In the genomic region with DNA sequence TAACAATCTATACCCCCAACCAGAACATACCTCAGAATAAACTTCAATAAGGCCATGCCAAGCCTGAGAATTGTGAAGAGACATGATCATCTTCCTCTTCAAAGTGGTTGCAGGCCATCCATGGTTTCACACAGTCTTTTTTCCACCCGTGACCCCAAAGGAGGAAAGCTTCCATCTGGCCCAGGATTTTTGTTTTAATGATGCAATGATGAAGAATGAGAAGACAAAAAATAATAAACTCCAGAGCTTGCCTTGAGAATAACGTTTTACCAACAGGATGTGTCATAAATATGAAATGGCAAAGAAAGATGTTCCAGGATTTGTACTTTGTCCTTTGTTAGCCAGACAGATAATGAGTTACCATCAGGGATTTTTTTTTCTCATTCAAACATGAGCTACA, we compare ENCODE assay signal across 15 cellular contexts.
"Had no signal": no experiment of that assay in that cellular context is flagged by ENCODE, and none has a peak within 500 bp of the region (broad histone marks: within the 10 kb centered on the region; RNA-seq: fewer than 3 reads in every experiment).

No MANE protein-coding gene starts in this region.

- H3K9me3 ChIP-seq: ovary, right lobe of liver had no signal

- ATAC-seq: activated CD4-positive, CD25-positive, alpha-beta regulatory T cell treated with anti-CD3 and anti-CD28 coated beads, Interleukin-2, amount 50 U/mL, for 24 hours; activated T-cell treated with anti-CD3 and anti-CD28 coated beads, Interleukin-2, amount 50 U/mL, for 4 hours; left ventricle myocardium superior; right lobe of liver; stimulated activated memory B cell treated with anti-CD40 and anti-IgM and Interleukin-4, amounts not matched to agents 10 μg/mL and 1 μg/mL and 100 μg/mL, for 72 hours had no signal

- H3K36me3 ChIP-seq: brain microvascular endothelial cell, ovary, right lobe of liver had no signal

- DNase-seq: activated CD4-positive, alpha-beta T cell treated with anti-CD3 and anti-CD28 coated beads, Interleukin-2, amount 50 U/mL, for 1 hour; activated CD8-positive, alpha-beta memory T cell treated with anti-CD3 and anti-CD28 coated beads, Interleukin-2, amount 50 U/mL, for 4 hours; activated naive CD4-positive, alpha-beta T cell treated with anti-CD3 and anti-CD28 coated beads for 36 hours; activated T-cell treated with anti-CD3 and anti-CD28 coated beads, Interleukin-2, amount 50 U/mL, for 4 hours; anterior cingulate cortex; brain microvascular endothelial cell; central memory CD4-positive, alpha-beta T cell; dorsolateral prefrontal cortex; endodermal cell; left ventricle myocardium superior; ovary; right lobe of liver; stimulated activated CD4-positive, alpha-beta T cell treated with anti-CD3 and anti-CD28 coated beads, Interleukin-4, amount 100 ng/mL, for 4 hours had no signal

- H3K4me3 ChIP-seq: dorsolateral prefrontal cortex, ovary, right lobe of liver had no signal

- H3K27me3 ChIP-seq: brain microvascular endothelial cell, dorsolateral prefrontal cortex, ovary, right lobe of liver had no signal

- H3K4me1 ChIP-seq: right lobe of liver had no signal
